ENCODE assay signal across 8 cellular contexts in genomic region chr7:100080895-100081534, GRCh38. TPM values are rescaled to one million over a fixed set of nuclear protein-coding genes. Genes with fewer than 3 reads are reported as not detected.
A peak's percentile ranks its signal among the peaks of the same experiment; 100 is the strongest.
DNase-seq lines count a peak whose midpoint lies in the region; ATAC-seq and TF ChIP-seq lines count a peak whose summit lies in the region.

No MANE protein-coding gene starts in this region.

- H3K36me3 Mint-ChIP-seq in activated naive CD4-positive, alpha-beta T cell treated with anti-CD3 and anti-CD28 coated beads, Interleukin-2, amount 50 U/mL, for 24 hours = peaks cover 7% of the 10 kb centered on the region
- H3K36me3 Mint-ChIP-seq in naive B cell = peaks cover 5 to 11% of the 10 kb centered on the region in 2 donors

- peak overlapping the region; percentile 86 for H3K27ac Mint-ChIP-seq in activated naive CD4-positive, alpha-beta T cell treated with anti-CD3 and anti-CD28 coated beads, Interleukin-2, amount 50 U/mL, for 24 hours
- peak overlapping the region; percentile 33 to 97 (median 80) for H3K27ac Mint-ChIP-seq in naive B cell

- H3K4me1 Mint-ChIP-seq in activated naive CD4-positive, alpha-beta T cell treated with anti-CD3 and anti-CD28 coated beads, Interleukin-2, amount 50 U/mL, for 24 hours = peaks cover 37% of the 10 kb centered on the region
- peaks cover 31 to 51% (median 41%) of the 10 kb centered on the region in 3 donors for H3K4me1 Mint-ChIP-seq in naive B cell

- H3K27ac ChIP-seq in coronary artery = peak overlapping the region; percentile 68 to 91

- H3K27me3 Mint-ChIP-seq in activated naive CD4-positive, alpha-beta T cell treated with anti-CD3 and anti-CD28 coated beads, Interleukin-2, amount 50 U/mL, for 24 hours = no peaks in the 10 kb centered on the region
- H3K27me3 Mint-ChIP-seq in naive B cell = no peaks in the 10 kb centered on the region

- no peak for DNase-seq in activated naive CD4-positive, alpha-beta T cell treated with Interleukin-2 at 50 U/mL for 16 hours
- DNase-seq in NCI-H69 (lab: John Stamatoyannopoulos, UW) (peak; percentile 56), coronary artery (ENCODE audit: low spot score) (no peak), naive B cell (no peak), DMS79 (lab: John Stamatoyannopoulos, UW) (no peak)
- no peak for DNase-seq in stimulated activated CD4-positive, alpha-beta T cell treated with anti-CD3 and anti-CD28 coated beads, Interleukin-4, amount 100 ng/mL, for 24 hours
- DNase-seq in activated CD8-positive, alpha-beta memory T cell treated with anti-CD3 and anti-CD28 coated beads, Interleukin-2, amount 50 U/mL, for 4 hours = no peak

- no peak for TF ChIP-seq CTCF in coronary artery (IDR thresholded peaks at IDR 0.05)

- H3K9me3 Mint-ChIP-seq in activated naive CD4-positive, alpha-beta T cell treated with anti-CD3 and anti-CD28 coated beads, Interleukin-2, amount 50 U/mL, for 24 hours = no peaks in the 10 kb centered on the region
- H3K9me3 Mint-ChIP-seq in naive B cell = no peaks in the 10 kb centered on the region

- peak overlapping the region; percentile 94 for H3K4me3 Mint-ChIP-seq in activated naive CD4-positive, alpha-beta T cell treated with anti-CD3 and anti-CD28 coated beads, Interleukin-2, amount 50 U/mL, for 24 hours
- H3K4me3 Mint-ChIP-seq in naive B cell = peak overlapping the region; percentile 83 to 97 (median 94)

- peak; percentile 3 to 5 for ATAC-seq in naive B cell (ENCODE audit: low read depth in 2 of 2)

- H3K4me3 ChIP-seq in coronary artery = peak overlapping the region; percentile 100

RNA-seq across cellular contexts. Expression of gene ZNF3, which starts 0.5 kb away (rescaled TPM):
- 10 to 100 TPM; 14.6 to 34.4 (median 21.8) TPM for polyA plus RNA-seq in naive B cell (ENCODE audit: low read depth in 6 of 6)

RNA-seq across cellular contexts. Expression of gene COPS6, which starts 7.8 kb away (rescaled TPM):
- 100 to 1,000 TPM; 109 to 249 (median 128) TPM for polyA plus RNA-seq in naive B cell (ENCODE audit: low read depth in 6 of 6)

RNA-seq across cellular contexts. Expression of gene MCM7, which starts 20.2 kb away (rescaled TPM):
- 10 to 100 TPM; 39.0 to 59.9 (median 47.1) TPM for polyA plus RNA-seq in naive B cell (ENCODE audit: low read depth in 6 of 6)

RNA-seq across cellular contexts. Expression of gene AP4M1, which starts 20.4 kb away (rescaled TPM):
- polyA plus RNA-seq in naive B cell (ENCODE audit: low read depth in 6 of 6) = 1 to 10 TPM; 3.3 to 6.8 (median 5.6) TPM

RNA-seq across cellular contexts. Expression of gene ZSCAN21, which starts 31.4 kb away (rescaled TPM):
- polyA plus RNA-seq in naive B cell (ENCODE audit: low read depth in 6 of 6) = 1 to 10 TPM; 4.7 to 9.8 (median 5.7) TPM
